Comparison of ENCODE assay signal across 9 cellular contexts in the genomic region with DNA sequence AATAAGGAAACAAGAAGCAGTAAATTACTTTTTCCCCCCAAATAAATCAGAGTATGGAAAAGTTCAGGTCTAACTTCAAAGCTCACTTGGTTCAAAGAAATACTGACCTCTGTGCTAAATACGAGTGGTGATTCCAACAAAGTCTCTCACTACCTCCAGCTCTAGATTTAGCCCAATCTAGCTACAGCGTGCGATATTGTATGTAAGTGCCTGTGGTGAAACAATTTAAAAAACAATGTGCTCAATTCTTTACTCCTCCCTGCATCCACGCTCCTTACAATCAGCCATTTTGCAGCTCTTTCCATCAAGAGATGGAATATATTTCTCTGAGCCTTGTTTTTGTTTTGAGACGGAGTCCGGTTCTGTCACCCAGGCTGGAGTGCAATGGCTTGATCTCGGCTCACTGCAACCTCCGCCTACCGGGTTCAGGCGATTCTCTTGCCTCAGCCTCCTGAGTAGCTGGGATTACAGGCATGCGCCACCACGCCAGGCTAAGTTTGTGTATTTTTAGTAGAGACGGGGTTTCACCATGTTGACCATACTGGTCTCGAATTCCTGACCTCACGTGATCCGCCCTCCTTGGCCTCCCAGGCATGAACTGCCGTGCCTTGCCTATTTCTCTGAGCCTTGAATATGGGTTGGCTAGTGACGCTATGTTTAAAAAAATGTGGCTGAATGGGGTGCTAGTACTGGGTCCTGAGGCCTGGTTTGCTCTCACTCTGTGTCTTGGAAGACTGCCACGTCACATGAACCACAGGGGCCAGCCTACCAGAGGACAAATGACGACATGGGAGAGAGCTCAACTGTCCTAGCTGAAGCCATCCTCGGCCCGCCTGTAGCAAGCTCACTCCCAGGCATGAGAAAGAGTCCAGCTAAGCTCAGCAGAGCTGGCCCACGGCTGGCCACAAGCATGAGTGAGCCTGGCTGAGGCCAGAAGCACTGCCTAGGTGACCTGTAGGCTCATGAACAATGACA. TPM values are rescaled to one million over a fixed set of nuclear protein-coding genes. Genes with fewer than 3 reads are reported as not detected.
DNase-seq lines count a peak whose midpoint lies in the region; ATAC-seq and TF ChIP-seq lines count a peak whose summit lies in the region.
"Had no signal": no experiment of that assay in that cellular context is flagged by ENCODE, and none has a peak within 500 bp of the region (broad histone marks: within the 10 kb centered on the region; RNA-seq: fewer than 3 reads in every experiment).

No MANE protein-coding gene starts in this region.

- no peak overlapping the region for H4K5ac ChIP-seq in H9 (ENCODE audit: insufficient read length, low read depth, low read length)

- H3K4me3 Mint-ChIP-seq in H9, result no peak overlapping the region
- no peak overlapping the region for H3K4me3 Mint-ChIP-seq in activated CD8-positive, alpha-beta T cell treated with anti-CD3 and anti-CD28 coated beads for 36 hours

- H2AFZ ChIP-seq in H9 (ENCODE audit: low read length), result no peak overlapping the region

- H2BK20ac ChIP-seq in H9 (ENCODE audit: low read depth, low read length, poor library complexity, severe bottlenecking), result no peak overlapping the region

- no peak overlapping the region for H2BK15ac ChIP-seq in H9 (ENCODE audit: low read depth, low read length)

- H3T11ph ChIP-seq in H9 (ENCODE audit: low read length), result no peak overlapping the region

- intact Hi-C loops in activated CD8-positive, alpha-beta T cell treated with anti-CD3 and anti-CD28 coated beads for 36 hours (cut with micrococcal nuclease), result no loop called here
- intact Hi-C loops in left ventricle myocardium superior (cut with micrococcal nuclease), result no loop called here

- H3K18ac ChIP-seq in H9 (ENCODE audit: insufficient read length, low read depth, low read length), result no peak overlapping the region

- H3K27ac ChIP-seq in H9 (ENCODE audit: insufficient read length, low read depth, low read length), result no peak overlapping the region
- H3K27ac ChIP-seq: coronary artery had no signal

- H2BK12ac ChIP-seq in H9 (ENCODE audit: insufficient read length, low read depth, low read length), result no peak overlapping the region

- no peaks in the 10 kb centered on the region for H3K27me3 ChIP-seq in H9 (ENCODE audit: insufficient read depth, low read length)

- no peak overlapping the region for H2BK120ac ChIP-seq in H9 (ENCODE audit: low read depth, low read length, poor library complexity, severe bottlenecking)

- H3K9me3 ChIP-seq in H9 (ENCODE audit: control insufficient read depth, low read depth, low read length), result no peaks in the 10 kb centered on the region

- peaks cover 10% of the 10 kb centered on the region; the same call in 1 of the 2 replicates for H3K4me1 ChIP-seq in H9 (ENCODE audit: insufficient read depth, low read length)

- CTCF ChIA-PET in activated CD8-positive, alpha-beta T cell treated with anti-CD3 and anti-CD28 coated beads for 36 hours (lab: Charles Lee), result interaction anchor here (1.0 to 1.3 kb wide), 3 partner anchors 21 to 72 kb away, joined by 3 to 5 read pairs (median 4); no protein-coding TSS in a partner anchor

- H3K23ac ChIP-seq in H9 (ENCODE audit: insufficient read length, low read depth, low read length), result no peak overlapping the region

- peak overlapping the region; percentile 76; the same call in 1 of the 2 replicates for H3K14ac ChIP-seq in H9 (ENCODE audit: insufficient read depth, low read length)

- no peak overlapping the region for H2AK5ac ChIP-seq in H9 (ENCODE audit: insufficient read length, low read length)

- H3K56ac ChIP-seq in H9 (ENCODE audit: insufficient read length, low read depth, low read length), result no peak overlapping the region

- H3K4me2 ChIP-seq in H9 (ENCODE audit: insufficient read depth, insufficient read length, low read length), result no peak overlapping the region

- no peak overlapping the region for H4K8ac ChIP-seq in H9 (replicated peaks; ENCODE audit: insufficient read length, low read depth, low read length)

- no CpG with 5 or more reads among the region's 23 CpGs for whole genome bisulfite sequencing in H9 (ENCODE audit: extremely low coverage, insufficient read length, low lambda C conversion rate)

- H3K4ac ChIP-seq in H9 (ENCODE audit: low read depth, low read length), result no peak overlapping the region

- H3K9me3 Mint-ChIP-seq in H9, result peaks cover 9 to 21% of the 10 kb centered on the region in 2 experiments
- peaks cover 2% of the 10 kb centered on the region for H3K9me3 Mint-ChIP-seq in activated CD8-positive, alpha-beta T cell treated with anti-CD3 and anti-CD28 coated beads for 36 hours

- H3K79me1 ChIP-seq in H9 (ENCODE audit: insufficient read depth, low read depth, low read length, poor library complexity, severe bottlenecking), result peaks cover 5% of the 10 kb centered on the region

- H3K27me3 Mint-ChIP-seq in H9 (ENCODE audit: low read depth), result no peaks in the 10 kb centered on the region
- H3K27me3 Mint-ChIP-seq in activated CD8-positive, alpha-beta T cell treated with anti-CD3 and anti-CD28 coated beads for 36 hours, result no peaks in the 10 kb centered on the region

- POLR2A ChIA-PET in activated CD8-positive, alpha-beta T cell treated with anti-CD3 and anti-CD28 coated beads for 36 hours (lab: Charles Lee), result interaction anchor here (0.6 to 2.0 kb wide), 5 partner anchors 10 to 607 kb away, joined by 3 to 6 read pairs (median 4); a partner anchor contains a TSS

- peaks cover 14 to 26% (median 25%) of the 10 kb centered on the region in 3 experiments; a peak in 6 of 7 replicates for H3K36me3 Mint-ChIP-seq in H9 (ENCODE audit: insufficient read depth in 1 of 3, low read depth in 3 of 3)
- H3K36me3 Mint-ChIP-seq in activated CD8-positive, alpha-beta T cell treated with anti-CD3 and anti-CD28 coated beads for 36 hours (ENCODE audit: low read depth), result peaks cover 11% of the 10 kb centered on the region

- peaks cover 22% of the 10 kb centered on the region; the same call in 1 of the 2 replicates for H3K79me2 ChIP-seq in H9 (ENCODE audit: insufficient read depth, low read length)

- ATAC-seq in activated CD8-positive, alpha-beta T cell treated with anti-CD3 and anti-CD28 coated beads for 36 hours, result no peak
- ATAC-seq in left ventricle myocardium superior (peak; percentile 93), HG02571 (IDR thresholded peaks at IDR 0.05; ENCODE audit: unreplicated experiment) (no peak), HG03521 (IDR thresholded peaks at IDR 0.05; ENCODE audit: unreplicated experiment) (no peak), GM21526 (IDR thresholded peaks at IDR 0.05; ENCODE audit: low FRiP score, unreplicated experiment) (no peak)

- no peak for TF ChIP-seq CTCF in H9 (conservative IDR thresholded peaks at IDR 0.05)
- no peak for TF ChIP-seq CTCF in activated CD8-positive, alpha-beta T cell treated with anti-CD3 and anti-CD28 coated beads for 36 hours (IDR thresholded peaks at IDR 0.05)

- peak overlapping the region; percentile 82 to 94 (median 89) for H3K27ac Mint-ChIP-seq in H9
- H3K27ac Mint-ChIP-seq in activated CD8-positive, alpha-beta T cell treated with anti-CD3 and anti-CD28 coated beads for 36 hours, result peak overlapping the region; percentile 34

- H3K9ac ChIP-seq in H9 (ENCODE audit: extremely low read depth, insufficient read length, low read length), result peak overlapping the region; percentile 20

- H4K91ac ChIP-seq in H9 (ENCODE audit: insufficient read length, low read depth, low read length), result no peak overlapping the region

- DNase-seq in H9, result peak; percentile 43
- DNase-seq in activated CD8-positive, alpha-beta T cell treated with anti-CD3 and anti-CD28 coated beads for 36 hours, result no peak
- peak; percentile 70 for DNase-seq in left ventricle myocardium superior
- peak; percentile 43 for DNase-seq in renal cortical epithelial cell (ENCODE audit: low read depth)
- DNase-seq in activated gamma-delta T cell treated with Interleukin-2 at 50 U/mL for 16 hours, result no peak

- no peak overlapping the region for H2BK5ac ChIP-seq in H9 (ENCODE audit: insufficient read length, low read length)

- peaks cover 27 to 37% of the 10 kb centered on the region in 2 experiments for H3K4me1 Mint-ChIP-seq in H9
- peaks cover 58% of the 10 kb centered on the region for H3K4me1 Mint-ChIP-seq in activated CD8-positive, alpha-beta T cell treated with anti-CD3 and anti-CD28 coated beads for 36 hours (ENCODE audit: low read depth)

- H3K23me2 ChIP-seq in H9 (ENCODE audit: insufficient read length, low read depth, low read length, poor library complexity, severe bottlenecking), result no peaks in the 10 kb centered on the region

- no peaks in the 10 kb centered on the region for H4K20me1 ChIP-seq in H9 (ENCODE audit: control insufficient read depth, insufficient read depth, insufficient read length)

RNA-seq across cellular contexts. Expression of a gene that starts 14.8 kb away (rescaled TPM):
- 54.1 and 55.7 TPM in 2 replicates for total RNA-seq in H9 (2021)
- total RNA-seq in activated CD8-positive, alpha-beta T cell treated with anti-CD3 and anti-CD28 coated beads for 36 hours, result 10 to 100 TPM; 20.8 to 23.1 TPM
- total RNA-seq in left ventricle myocardium superior, result 12.4 TPM
- total RNA-seq in renal cortical epithelial cell, result 69.5 and 85.4 TPM in 2 replicates

RNA-seq across cellular contexts. Expression of a gene that starts 27.0 kb away (rescaled TPM):
- total RNA-seq in H9 (2021), result 46.1 and 47.8 TPM in 2 replicates
- 10 to 100 TPM; 37.8 to 40.4 TPM for total RNA-seq in activated CD8-positive, alpha-beta T cell treated with anti-CD3 and anti-CD28 coated beads for 36 hours
- 40.0 TPM for total RNA-seq in left ventricle myocardium superior
- total RNA-seq in renal cortical epithelial cell, result 48.8 and 48.9 TPM in 2 replicates

Comparison
In these comparisons a context has a peak if more than half of its experiments do, and no peak if none do; other contexts are left out.
1. DNase-seq: peak in H9 (single experiment), left ventricle myocardium superior (single experiment) and renal cortical epithelial cell (single experiment); none in activated CD8-positive, alpha-beta T cell treated with anti-CD3 and anti-CD28 coated beads for 36 hours (single experiment) and activated gamma-delta T cell treated with Interleukin-2 at 50 U/mL for 16 hours (single experiment).